18 cellular contexts compared by ENCODE assay signal in genomic region chr6:106037060-106037459, GRCh38. TPM values are rescaled to one million over a fixed set of nuclear protein-coding genes. Genes with fewer than 3 reads are reported as not detected.
A peak's percentile ranks its signal among the peaks of the same experiment; 100 is the strongest.
DNase-seq lines count a peak whose midpoint lies in the region; ATAC-seq lines count a peak whose summit lies in the region.
"Had no signal": no experiment of that assay in that cellular context is flagged by ENCODE, and none has a peak within 500 bp of the region (broad histone marks: within the 10 kb centered on the region; RNA-seq: fewer than 3 reads in every experiment).

No MANE protein-coding gene starts in this region.

- H3K4me3 Mint-ChIP-seq in activated CD4-positive, alpha-beta memory T cell treated with anti-CD3 and anti-CD28 coated beads for 36 hours, result no peak overlapping the region
- H3K4me3 Mint-ChIP-seq: central memory CD8-positive, alpha-beta T cell had no signal

- intact Hi-C loops in activated CD4-positive, alpha-beta memory T cell treated with anti-CD3 and anti-CD28 coated beads for 36 hours (cut with micrococcal nuclease), result no loop called here

- no peak for ATAC-seq in HG03520 (IDR thresholded peaks at IDR 0.05; ENCODE audit: unreplicated experiment)
- ATAC-seq: activated CD4-positive, CD25-positive, alpha-beta regulatory T cell treated with anti-CD3 and anti-CD28 coated beads, Interleukin-2, amount 50 U/mL, for 24 hours; GM12878; heart left ventricle; Panc1 had no signal

- H3K36me3 Mint-ChIP-seq in activated CD4-positive, alpha-beta memory T cell treated with anti-CD3 and anti-CD28 coated beads for 36 hours, result peaks cover 4% of the 10 kb centered on the region

- CTCF ChIA-PET in activated CD4-positive, alpha-beta memory T cell treated with anti-CD3 and anti-CD28 coated beads for 36 hours (lab: Charles Lee), result no interaction called here

- H3K9me3 Mint-ChIP-seq in activated CD4-positive, alpha-beta memory T cell treated with anti-CD3 and anti-CD28 coated beads for 36 hours, result peaks cover 6% of the 10 kb centered on the region

- H3K4me1 Mint-ChIP-seq in activated CD4-positive, alpha-beta memory T cell treated with anti-CD3 and anti-CD28 coated beads for 36 hours (ENCODE audit: low read depth), result peaks cover 18% of the 10 kb centered on the region
- H3K4me1 Mint-ChIP-seq: central memory CD8-positive, alpha-beta T cell had no signal

- POLR2A ChIA-PET in activated CD4-positive, alpha-beta memory T cell treated with anti-CD3 and anti-CD28 coated beads for 36 hours (lab: Charles Lee), result interaction anchor here (1.5 kb wide), 1 partner anchor 11 kb away, joined by 4 read pairs; no protein-coding TSS in a partner anchor

- H3K27ac Mint-ChIP-seq in activated CD4-positive, alpha-beta memory T cell treated with anti-CD3 and anti-CD28 coated beads for 36 hours, result peak overlapping the region; percentile 49
- H3K27ac Mint-ChIP-seq: progenitor cell of endocrine pancreas had no signal

- H3K27me3 Mint-ChIP-seq in activated CD4-positive, alpha-beta memory T cell treated with anti-CD3 and anti-CD28 coated beads for 36 hours, result no peaks in the 10 kb centered on the region
- H3K27me3 Mint-ChIP-seq: central memory CD8-positive, alpha-beta T cell; progenitor cell of endocrine pancreas had no signal

- peak; percentile 37 for DNase-seq in AG08395 (ENCODE audit: low spot score)
- DNase-seq in ELR (ENCODE audit: low read depth), result peak; percentile 87
- no peak for DNase-seq in activated CD4-positive, alpha-beta memory T cell treated with anti-CD3 and anti-CD28 coated beads for 36 hours
- peak; percentile 78 for DNase-seq in fibroblast of peridontal ligament (ENCODE audit: extremely low read depth)
- no peak for DNase-seq in middle frontal gyrus (ENCODE audit: extremely low spot score, low spot score)
- DNase-seq in ureter (ENCODE audit: low spot score), result no peak
- DNase-seq: activated effector memory CD4-positive, alpha-beta T cell treated with anti-CD3 and anti-CD28 coated beads, Interleukin-2, amount 50 U/mL, for 16 hours; DND-41; heart left ventricle; NCI-H1694; NCI-H526; stimulated activated CD4-positive, alpha-beta T cell treated with anti-CD3 and anti-CD28 coated beads, Interleukin-15, amount 100 ng/mL, for 24 hours had no signal

RNA-seq across cellular contexts. Expression of gene PRDM1, which starts 49.1 kb away (rescaled TPM):
- 10 to 100 TPM; 70.9 to 78.9 TPM for total RNA-seq in activated CD4-positive, alpha-beta memory T cell treated with anti-CD3 and anti-CD28 coated beads for 36 hours
- 18.2 TPM for total RNA-seq in ureter

Comparison
In these comparisons a context has a peak if more than half of its experiments do, and no peak if none do; other contexts are left out.
1. DNase-seq: peak in AG08395 (single experiment), ELR (single experiment) and fibroblast of peridontal ligament (single experiment); none in activated CD4-positive, alpha-beta memory T cell treated with anti-CD3 and anti-CD28 coated beads for 36 hours (single experiment), middle frontal gyrus (single experiment) and ureter (single experiment).